In the genomic region with DNA sequence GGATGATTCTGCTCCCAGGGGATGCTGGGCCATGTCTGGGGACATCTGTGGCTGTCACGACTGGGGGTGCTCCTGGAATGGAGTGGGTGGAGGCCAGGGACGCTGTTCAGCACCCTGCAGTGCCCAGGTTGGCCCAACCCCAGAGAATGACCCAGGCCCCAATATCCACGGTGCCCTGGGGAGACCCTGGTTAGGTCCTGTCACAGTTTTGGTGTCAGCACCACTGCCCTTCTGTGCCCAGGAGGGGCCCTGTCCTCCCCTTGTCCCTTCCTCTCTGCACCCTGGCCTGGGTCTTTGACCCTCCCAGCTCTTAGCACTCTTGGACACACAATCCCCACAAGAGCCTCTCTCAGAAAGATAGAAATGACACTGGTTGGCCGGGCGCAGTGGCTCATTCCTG, we compare ENCODE assay signal across 14 cellular contexts.
DNase-seq lines count a peak whose midpoint lies in the region; ATAC-seq, FAIRE-seq and TF ChIP-seq lines count a peak whose summit lies in the region.
"Had no signal": no experiment of that assay in that cellular context is flagged by ENCODE, and none has a peak within 500 bp of the region (broad histone marks: within the 10 kb centered on the region; RNA-seq: fewer than 3 reads in every experiment).

No MANE protein-coding gene starts in this region.

- intact Hi-C loops in left ventricle myocardium inferior (cut with micrococcal nuclease) (no loop called here), heart right ventricle (cut with DNase I) (no loop called here), kidney (cut with DNase I) (no loop called here)

- no peak for FAIRE-seq in kidney (lab: Jason Lieb, UNC)
- FAIRE-seq: endometrium had no signal

- H3K27me3 ChIP-seq in left ventricle myocardium inferior (ENCODE audit: low read depth) (no peaks in the 10 kb centered on the region), heart right ventricle (no peaks in the 10 kb centered on the region), suprapubic skin (no peaks in the 10 kb centered on the region)

- 95 to 99% methylated on average over 5 of the region's 5 CpGs for WGBS in heart right ventricle, 2 donors
- WGBS in suprapubic skin: 96% methylated on average over 4 of the region's 5 CpGs

- no peak overlapping the region for H3K27ac ChIP-seq in left ventricle myocardium inferior (replicated peaks)
- no peak overlapping the region for H3K27ac ChIP-seq in heart right ventricle
- H3K27ac ChIP-seq in kidney (ENCODE audit: low read depth in 2 of 2, low read length in 2 of 2): no peak overlapping the region
- H3K27ac ChIP-seq in suprapubic skin: no peak overlapping the region

- H3K27me3 Mint-ChIP-seq in T-cell: no peaks in the 10 kb centered on the region

- no peak for TF ChIP-seq CTCF in left ventricle myocardium inferior (IDR thresholded peaks at IDR 0.05; ENCODE audit: borderline replicate concordance)
- TF ChIP-seq CTCF in heart right ventricle (IDR thresholded peaks at IDR 0.05): no peak
- no peak for TF ChIP-seq CTCF in kidney (IDR thresholded peaks at IDR 0.05; ENCODE audit: borderline replicate concordance, extremely low read depth, insufficient read depth)
- no peak for TF ChIP-seq CTCF in suprapubic skin (IDR thresholded peaks at IDR 0.05)

- POLR2A ChIA-PET in T-cell (lab: Charles Lee): interaction anchor here (0.7 to 1.8 kb wide), 2 partner anchors 86 to 452 kb away, joined by 3 to 8 read pairs; a partner anchor contains a TSS

- H3K4me1 ChIP-seq in left ventricle myocardium inferior (peaks cover 8% of the 10 kb centered on the region), heart right ventricle (peaks cover 0 to 20% (median 0%) of the 10 kb centered on the region in 9 donors), kidney (ENCODE audit: control insufficient read depth in 1 of 2, insufficient read depth in 1 of 2, low read depth in 1 of 2, low read length in 2 of 2) (peaks cover 0 to 6% of the 10 kb centered on the region in 2 donors), suprapubic skin (peaks cover 10% of the 10 kb centered on the region)

- H3K4me3 ChIP-seq in left ventricle myocardium inferior (no peak overlapping the region), heart right ventricle (no peak overlapping the region), kidney (ENCODE audit: low read length in 2 of 2) (no peak overlapping the region), suprapubic skin (no peak overlapping the region)

- TF ChIP-seq EP300 in suprapubic skin (IDR thresholded peaks at IDR 0.05): no peak

- no peak for ATAC-seq in heart right ventricle
- ATAC-seq in T-cell (replicated peaks in 1 of 4): no peak
- ATAC-seq in activated CD4-positive, CD25-positive, alpha-beta regulatory T cell treated with anti-CD3 and anti-CD28 coated beads, Interleukin-2, amount 50 U/mL, for 24 hours: no peak
- ATAC-seq: PC-3 had no signal

- H3K27ac Mint-ChIP-seq in T-cell: peak overlapping the region; percentile 64 to 97

- no peaks in the 10 kb centered on the region for H3K9me3 Mint-ChIP-seq in T-cell

- H3K36me3 ChIP-seq in left ventricle myocardium inferior (no peaks in the 10 kb centered on the region), heart right ventricle (no peaks in the 10 kb centered on the region), kidney (ENCODE audit: control insufficient read depth in 1 of 2, insufficient read depth in 2 of 2, low read length in 2 of 2) (no peaks in the 10 kb centered on the region), suprapubic skin (no peaks in the 10 kb centered on the region)

- H3K9me3 ChIP-seq in left ventricle myocardium inferior (replicated peaks): no peaks in the 10 kb centered on the region
- H3K9me3 ChIP-seq in heart right ventricle: no peaks in the 10 kb centered on the region
- H3K9me3 ChIP-seq in kidney (ENCODE audit: control insufficient read depth in 1 of 2, low read length in 2 of 2): no peaks in the 10 kb centered on the region
- no peaks in the 10 kb centered on the region for H3K9me3 ChIP-seq in suprapubic skin

- peak overlapping the region; percentile 89 to 93 (median 91) for H3K4me3 Mint-ChIP-seq in T-cell

- H3K36me3 Mint-ChIP-seq in T-cell: no peaks in the 10 kb centered on the region

- TF ChIP-seq POLR2A in suprapubic skin (IDR thresholded peaks at IDR 0.05): no peak

- H3K4me1 Mint-ChIP-seq in T-cell: peaks cover 18 to 30% (median 29%) of the 10 kb centered on the region in 3 donors

- CTCF ChIA-PET in T-cell (lab: Charles Lee): interaction anchor here in 1 of 2 donors (0.5 to 1.5 kb wide), 4 partner anchors 8 to 323 kb away, joined by 3 to 7 read pairs (median 3); no protein-coding TSS in a partner anchor

- peak; percentile 2 for DNase-seq in left ventricle myocardium inferior
- DNase-seq in heart right ventricle: no peak
- no peak for DNase-seq in T-cell
- peak; percentile 55 for DNase-seq in kidney
- no peak for DNase-seq in suprapubic skin (ENCODE audit: low spot score in 2 of 2)
- DNase-seq in NCI-H1092 (lab: John Stamatoyannopoulos, UW): no peak
- no peak for DNase-seq in islet precursor cell
- DNase-seq: foreskin melanocyte, NCI-H187 treated with DMSO at 0.1 percent for 48 hours, NCI-H524 treated with DMSO at 0.1 percent for 48 hours, occipital lobe, PC-3 had no signal

- no peak overlapping the region for H3K9ac ChIP-seq in kidney (ENCODE audit: low read length in 2 of 2)

Comparison
In these comparisons a context has a peak if more than half of its experiments do, and no peak if none do; other contexts are left out.
1. DNase-seq: peak in left ventricle myocardium inferior (single experiment) and kidney (single experiment); none in heart right ventricle (0 of 2), T-cell (0 of 34), suprapubic skin (0 of 2), NCI-H1092 (single experiment) and islet precursor cell (single experiment).